Comparison of ENCODE assay signal across 23 cellular contexts in the genomic region with DNA sequence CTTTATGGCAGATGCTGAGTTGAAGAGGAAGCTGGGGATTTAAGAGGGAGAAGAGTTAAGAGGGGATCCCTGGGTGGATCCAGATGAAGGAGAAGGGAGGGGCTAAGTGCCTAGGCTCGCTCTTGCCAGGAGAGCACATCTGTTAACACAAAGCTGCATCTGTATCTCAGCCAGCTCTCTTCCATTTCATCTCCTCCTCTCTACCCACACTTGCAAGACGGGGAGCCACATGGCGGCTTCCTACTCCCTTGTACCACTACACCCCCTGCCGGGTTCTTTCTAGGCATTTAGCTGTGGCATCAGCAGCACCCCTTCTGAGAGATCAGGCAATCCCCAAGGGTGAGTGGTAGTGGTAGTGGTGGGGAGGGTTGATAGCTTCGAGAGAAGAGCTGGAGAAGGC.
"Had no signal": no experiment of that assay in that cellular context is flagged by ENCODE, and none has a peak within 500 bp of the region (broad histone marks: within the 10 kb centered on the region; RNA-seq: fewer than 3 reads in every experiment).

No MANE protein-coding gene starts in this region.

- H3K9me3 ChIP-seq: adrenal gland, breast epithelium had no signal

- H3K4me1 ChIP-seq: adrenal gland, breast epithelium had no signal

- H3K36me3 Mint-ChIP-seq: activated naive CD8-positive, alpha-beta T cell treated with anti-CD3 and anti-CD28 coated beads, Interleukin-2, amount 10 ng/mL, durations not matched to agents 7 days and 5 days had no signal

- H3K27ac Mint-ChIP-seq: activated CD8-positive, alpha-beta T cell treated with anti-CD3 and anti-CD28 coated beads, Interleukin-2, amount 10 ng/mL, durations not matched to agents 7 days and 5 days; activated naive CD8-positive, alpha-beta T cell treated with anti-CD3 and anti-CD28 coated beads, Interleukin-2, amount 10 ng/mL, durations not matched to agents 7 days and 5 days had no signal

- H3K9me3 Mint-ChIP-seq: activated naive CD8-positive, alpha-beta T cell treated with anti-CD3 and anti-CD28 coated beads, Interleukin-2, amount 10 ng/mL, durations not matched to agents 7 days and 5 days had no signal

- DNase-seq: activated CD4-positive, alpha-beta T cell treated with anti-CD3 and anti-CD28 coated beads for 4 hours; activated CD8-positive, alpha-beta memory T cell treated with anti-CD3 and anti-CD28 coated beads, Interleukin-2, amount 50 U/mL, for 48 hours; activated CD8-positive, alpha-beta T cell treated with anti-CD3 and anti-CD28 coated beads, Interleukin-2, amount 10 ng/mL, durations not matched to agents 7 days and 5 days; activated naive CD4-positive, alpha-beta T cell treated with anti-CD3 and anti-CD28 coated beads, Interleukin-2, amount 50 U/mL, for 16 hours; activated naive CD8-positive, alpha-beta T cell treated with anti-CD3 and anti-CD28 coated beads, Interleukin-2, amount 10 ng/mL, durations not matched to agents 7 days and 5 days; activated T-cell treated with anti-CD3 and anti-CD28 coated beads, Interleukin-2, amount 50 U/mL, for 1 hour; adrenal gland; central memory CD4-positive, alpha-beta T cell; NCI-H1105; NCI-H1436 treated with DMSO at 0.1 percent for 48 hours; NCI-H187; NCI-H2081 treated with DMSO at 0.1 percent for 48 hours; NCI-H345; NCI-H510A; NCI-H748 treated with DMSO at 0.1 percent for 48 hours; RPMI8226; SW 1271 had no signal

- ATAC-seq: activated CD4-positive, CD25-positive, alpha-beta regulatory T cell treated with anti-CD3 and anti-CD28 coated beads, Interleukin-2, amount 50 U/mL, for 24 hours; activated CD8-positive, alpha-beta T cell treated with anti-CD3 and anti-CD28 coated beads, Interleukin-2, amount 10 ng/mL, durations not matched to agents 7 days and 5 days; HepG2; Right ventricle myocardium inferior; SK-N-SH treated with all-trans-retinoic acid at 6 μM for 48 hours had no signal

- H3K4me1 Mint-ChIP-seq: activated naive CD8-positive, alpha-beta T cell treated with anti-CD3 and anti-CD28 coated beads, Interleukin-2, amount 10 ng/mL, durations not matched to agents 7 days and 5 days had no signal

- H3K4me3 Mint-ChIP-seq: activated CD8-positive, alpha-beta T cell treated with anti-CD3 and anti-CD28 coated beads, Interleukin-2, amount 10 ng/mL, durations not matched to agents 7 days and 5 days; activated naive CD8-positive, alpha-beta T cell treated with anti-CD3 and anti-CD28 coated beads, Interleukin-2, amount 10 ng/mL, durations not matched to agents 7 days and 5 days had no signal

- H3K4me3 ChIP-seq: adrenal gland, breast epithelium had no signal

- H3K27ac ChIP-seq: adrenal gland, breast epithelium, KMS-11 had no signal

- H3K36me3 ChIP-seq: adrenal gland, breast epithelium had no signal
